22 cellular contexts compared by ENCODE assay signal in genomic region chr12:7146906-7147305, GRCh38. TPM values are rescaled to one million over a fixed set of nuclear protein-coding genes. Genes with fewer than 3 reads are reported as not detected.
"Had no signal": no experiment of that assay in that cellular context is flagged by ENCODE, and none has a peak within 500 bp of the region (broad histone marks: within the 10 kb centered on the region; RNA-seq: fewer than 3 reads in every experiment).

No MANE protein-coding gene starts in this region.

- H3K9me3 ChIP-seq: gastrocnemius medialis, left ventricle myocardium inferior, lower lobe of right lung, right lobe of liver, thoracic aorta, transverse colon, upper lobe of right lung, uterus had no signal

- H3K9me3 Mint-ChIP-seq: natural killer cell; stimulated activated naive B cell treated with anti-CD40 and anti-IgM and Interleukin-4, amounts not matched to agents 10 μg/mL and 1 μg/mL and 100 μg/mL, for 72 hours; stimulated activated naive CD8-positive, alpha-beta T cell treated with anti-CD3 and anti-CD28 coated beads, Interleukin-15, Interleukin-2, amounts not matched to agents 100 ng/mL and 50 ng/mL, for 24 hours had no signal

- H2AFZ ChIP-seq: parathyroid adenoma had no signal

- H3K4me3 Mint-ChIP-seq: natural killer cell; stimulated activated naive B cell treated with anti-CD40 and anti-IgM and Interleukin-4, amounts not matched to agents 10 μg/mL and 1 μg/mL and 100 μg/mL, for 72 hours; stimulated activated naive CD8-positive, alpha-beta T cell treated with anti-CD3 and anti-CD28 coated beads, Interleukin-15, Interleukin-2, amounts not matched to agents 100 ng/mL and 50 ng/mL, for 24 hours had no signal

- H3K9ac ChIP-seq: parathyroid adenoma had no signal

- H3K27me3 ChIP-seq: gastrocnemius medialis, right lobe of liver, transverse colon, upper lobe of right lung, uterus had no signal

- ATAC-seq: esophagus mucosa; gastrocnemius medialis; left cardiac atrium; lower lobe of right lung; natural killer cell; stimulated activated naive B cell treated with anti-CD40 and anti-IgM and Interleukin-4, amounts not matched to agents 10 μg/mL and 1 μg/mL and 100 μg/mL, for 72 hours; upper lobe of right lung had no signal

- H3K4me1 ChIP-seq: gastrocnemius medialis, left ventricle myocardium inferior, lower lobe of right lung, transverse colon, upper lobe of right lung, uterus had no signal

- H3K27ac Mint-ChIP-seq: natural killer cell; progenitor cell of endocrine pancreas; stimulated activated naive B cell treated with anti-CD40 and anti-IgM and Interleukin-4, amounts not matched to agents 10 μg/mL and 1 μg/mL and 100 μg/mL, for 72 hours; stimulated activated naive CD8-positive, alpha-beta T cell treated with anti-CD3 and anti-CD28 coated beads, Interleukin-15, Interleukin-2, amounts not matched to agents 100 ng/mL and 50 ng/mL, for 24 hours had no signal

- H3K27me3 Mint-ChIP-seq: progenitor cell of endocrine pancreas; stimulated activated naive B cell treated with anti-CD40 and anti-IgM and Interleukin-4, amounts not matched to agents 10 μg/mL and 1 μg/mL and 100 μg/mL, for 72 hours; stimulated activated naive CD8-positive, alpha-beta T cell treated with anti-CD3 and anti-CD28 coated beads, Interleukin-15, Interleukin-2, amounts not matched to agents 100 ng/mL and 50 ng/mL, for 24 hours had no signal

- DNase-seq: cortex of kidney; foreskin fibroblast; gastrocnemius medialis; left cardiac atrium; left ventricle myocardium inferior; lower lobe of right lung; natural killer cell; occipital lobe; stimulated activated CD4-positive, alpha-beta T cell treated with anti-CD3 and anti-CD28 coated beads, Interleukin-4, amount 100 ng/mL, for 4 hours; stimulated activated naive B cell treated with anti-CD40 and anti-IgM and Interleukin-4, amounts not matched to agents 10 μg/mL and 1 μg/mL and 100 μg/mL, for 72 hours; transverse colon; upper lobe of right lung; uterus had no signal

- H3K4me3 ChIP-seq: gastrocnemius medialis, left ventricle myocardium inferior, lower lobe of right lung, right lobe of liver, thoracic aorta, transverse colon, upper lobe of right lung, uterus had no signal

- H3K27ac ChIP-seq: epithelial cell of prostate, gastrocnemius medialis, left ventricle myocardium inferior, lower lobe of right lung, right lobe of liver, thoracic aorta, transverse colon, upper lobe of right lung, uterus had no signal

- H3K36me3 ChIP-seq: gastrocnemius medialis, transverse colon, uterus had no signal

RNA-seq across cellular contexts. Expression of gene RBP5, which starts 18.2 kb away (rescaled TPM):
- total RNA-seq: gastrocnemius medialis, kidney epithelial cell, mononuclear cell, natural killer cell, occipital lobe had no signal
